Comparison of ENCODE assay signal across 11 cellular contexts in the genomic region with DNA sequence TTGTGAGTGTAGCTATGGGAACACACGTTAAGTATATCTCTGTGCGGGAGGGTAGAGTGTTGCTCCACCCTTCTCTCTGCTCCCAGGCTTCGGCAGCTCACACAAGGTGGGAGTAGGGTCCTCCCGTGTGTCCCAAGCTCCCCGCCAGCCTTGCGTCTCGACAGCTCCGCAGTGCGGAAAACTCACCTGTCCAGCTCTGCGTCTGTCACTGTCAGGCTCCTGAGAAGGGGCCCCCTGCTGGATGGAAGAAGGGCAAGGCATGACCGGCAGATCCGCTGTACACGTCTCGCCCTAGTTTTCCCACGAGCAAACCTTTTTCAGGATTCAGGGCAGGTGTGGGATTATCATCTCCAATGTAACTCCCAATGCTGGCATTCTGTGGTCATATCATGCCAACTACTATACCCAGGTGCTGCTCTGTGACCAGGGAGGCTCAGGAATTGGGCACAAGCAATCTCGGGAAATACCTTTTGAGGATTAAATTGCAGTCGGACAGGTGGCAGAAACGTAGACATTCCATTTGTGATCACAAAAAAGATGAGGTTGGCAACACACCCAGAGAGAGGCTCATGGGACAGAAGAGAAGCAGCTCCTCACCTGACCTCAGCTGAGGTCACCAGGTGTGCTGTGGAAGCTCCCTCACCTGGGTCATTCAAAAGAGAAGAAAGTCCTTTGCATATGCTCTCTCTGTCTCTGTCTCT.
DNase-seq lines count a peak whose midpoint lies in the region; ATAC-seq and TF ChIP-seq lines count a peak whose summit lies in the region.
"Had no signal": no experiment of that assay in that cellular context is flagged by ENCODE, and none has a peak within 500 bp of the region (broad histone marks: within the 10 kb centered on the region; RNA-seq: fewer than 3 reads in every experiment).

No MANE protein-coding gene starts in this region.

- H3K36me3 ChIP-seq in neural progenitor cell = no peaks in the 10 kb centered on the region
- no peaks in the 10 kb centered on the region for H3K36me3 ChIP-seq in aorta (ENCODE audit: control insufficient read depth in 1 of 2, insufficient read depth in 2 of 2, low read length in 1 of 2)
- H3K36me3 ChIP-seq: neutrophil had no signal

- H3K27me3 ChIP-seq in neural progenitor cell (no peaks in the 10 kb centered on the region), aorta (ENCODE audit: control insufficient read depth in 1 of 2, insufficient read depth in 2 of 2, low read length in 1 of 2) (no peaks in the 10 kb centered on the region)
- H3K27me3 ChIP-seq: neutrophil had no signal

- no peak overlapping the region for H3K4me3 Mint-ChIP-seq in endothelial cell (ENCODE audit: unreplicated experiment)
- no peak overlapping the region for H3K4me3 Mint-ChIP-seq in neural progenitor cell
- H3K4me3 Mint-ChIP-seq: T-helper 1 cell treated with Interleukin-12 subunit alpha and Interleukin-12 subunit beta and Interleukin-4 antibody, amounts not matched to agents 30 μg/mL and 1 μg/mL, for 36 hours had no signal

- 76 to 77% methylated on average over 18 of the region's 18 CpGs for WGBS in aorta, 2 donors

- H3K27ac ChIP-seq in neural progenitor cell (no peak overlapping the region), aorta (ENCODE audit: low read depth in 1 of 2, low read length in 2 of 2) (no peak overlapping the region)
- H3K27ac ChIP-seq: neutrophil had no signal

- DNase-seq in D341Med (ENCODE audit: low spot score) = peak; percentile 49
- DNase-seq in Jurkat, Clone E6-1 (ENCODE audit: low read depth, low spot score) = no peak
- peak; percentile 30 for DNase-seq in endothelial cell (ENCODE audit: low spot score)
- peak; percentile 40 for DNase-seq in neural progenitor cell (ENCODE audit: low spot score)
- DNase-seq in aorta = no peak
- DNase-seq in NCI-H2081 (lab: John Stamatoyannopoulos, UW) = no peak
- DNase-seq in activated effector memory CD4-positive, alpha-beta T cell treated with anti-CD3 and anti-CD28 coated beads, Interleukin-2, amount 50 U/mL, for 16 hours = no peak
- DNase-seq: activated CD8-positive, alpha-beta memory T cell treated with anti-CD3 and anti-CD28 coated beads, Interleukin-2, amount 50 U/mL, for 4 hours had no signal

- H3K4me1 ChIP-seq in neural progenitor cell = peaks cover 20% of the 10 kb centered on the region
- H3K4me1 ChIP-seq in aorta (ENCODE audit: control insufficient read depth in 1 of 2, insufficient read depth in 2 of 2, low read length in 2 of 2) = no peaks in the 10 kb centered on the region

- H3K27me3 Mint-ChIP-seq in endothelial cell (ENCODE audit: unreplicated experiment) = peaks cover 5% of the 10 kb centered on the region
- H3K27me3 Mint-ChIP-seq in neural progenitor cell (ENCODE audit: insufficient read depth, low read depth) = peaks cover 27% of the 10 kb centered on the region

- H3K9me3 ChIP-seq in neural progenitor cell (ENCODE audit: low read depth) (no peaks in the 10 kb centered on the region), aorta (ENCODE audit: control insufficient read depth, low read length) (no peaks in the 10 kb centered on the region)
- H3K9me3 ChIP-seq: neutrophil had no signal

- H3K4me3 ChIP-seq in Jurkat, Clone E6-1 (ENCODE audit: low read length) = peak overlapping the region; percentile 52
- H3K4me3 ChIP-seq in neural progenitor cell = no peak overlapping the region
- no peak overlapping the region for H3K4me3 ChIP-seq in aorta (ENCODE audit: low read length in 2 of 2)

- H3K4me1 Mint-ChIP-seq in endothelial cell (ENCODE audit: unreplicated experiment) (peaks cover 3% of the 10 kb centered on the region), neural progenitor cell (peaks cover 65% of the 10 kb centered on the region)

- H3F3A ChIP-seq in neural progenitor cell (ENCODE audit: low read depth) = peaks cover 11% of the 10 kb centered on the region

- H3K4me2 ChIP-seq in neural progenitor cell = no peak overlapping the region

- intact Hi-C loops in aorta (cut with DNase I) = no loop called here

- no peak for ATAC-seq in aorta (ENCODE audit: low FRiP score)
- ATAC-seq in GM18870 (IDR thresholded peaks at IDR 0.05; ENCODE audit: unreplicated experiment) = no peak

- H2AFZ ChIP-seq in neural progenitor cell (replicated peaks) = no peak overlapping the region

- no peak overlapping the region for H3K9ac ChIP-seq in neural progenitor cell

- no peaks in the 10 kb centered on the region for H3K79me2 ChIP-seq in neural progenitor cell (ENCODE audit: low read depth)

- no peak for TF ChIP-seq CTCF in endothelial cell (IDR thresholded peaks at IDR 0.05; ENCODE audit: unreplicated experiment)
- peak; percentile 44 for TF ChIP-seq CTCF in neural progenitor cell (IDR thresholded peaks at IDR 0.05)

- H4K20me1 ChIP-seq in neural progenitor cell (ENCODE audit: low read depth) = peaks cover 1% of the 10 kb centered on the region

- no peak overlapping the region for H3K27ac Mint-ChIP-seq in endothelial cell (ENCODE audit: unreplicated experiment)
- H3K27ac Mint-ChIP-seq in neural progenitor cell = peak overlapping the region; percentile 81
- H3K27ac Mint-ChIP-seq: T-helper 1 cell treated with Interleukin-12 subunit alpha and Interleukin-12 subunit beta and Interleukin-4 antibody, amounts not matched to agents 30 μg/mL and 1 μg/mL, for 36 hours had no signal

- H3K9me3 Mint-ChIP-seq in endothelial cell (ENCODE audit: unreplicated experiment) = no peaks in the 10 kb centered on the region
- H3K9me3 Mint-ChIP-seq in neural progenitor cell = no peaks in the 10 kb centered on the region
- H3K9me3 Mint-ChIP-seq: T-helper 1 cell treated with Interleukin-12 subunit alpha and Interleukin-12 subunit beta and Interleukin-4 antibody, amounts not matched to agents 30 μg/mL and 1 μg/mL, for 36 hours had no signal

- no peaks in the 10 kb centered on the region for H3K36me3 Mint-ChIP-seq in endothelial cell (ENCODE audit: low read depth, unreplicated experiment)
- H3K36me3 Mint-ChIP-seq in neural progenitor cell = no peaks in the 10 kb centered on the region

Comparison
In these comparisons a context has a peak if more than half of its experiments do, and no peak if none do; other contexts are left out.
1. DNase-seq: peak in D341Med (single experiment), endothelial cell (single experiment) and neural progenitor cell (single experiment); none in Jurkat, Clone E6-1 (single experiment), aorta (0 of 2), NCI-H2081 (0 of 2) and activated effector memory CD4-positive, alpha-beta T cell treated with anti-CD3 and anti-CD28 coated beads, Interleukin-2, amount 50 U/mL, for 16 hours (single experiment).